In the genomic region with DNA sequence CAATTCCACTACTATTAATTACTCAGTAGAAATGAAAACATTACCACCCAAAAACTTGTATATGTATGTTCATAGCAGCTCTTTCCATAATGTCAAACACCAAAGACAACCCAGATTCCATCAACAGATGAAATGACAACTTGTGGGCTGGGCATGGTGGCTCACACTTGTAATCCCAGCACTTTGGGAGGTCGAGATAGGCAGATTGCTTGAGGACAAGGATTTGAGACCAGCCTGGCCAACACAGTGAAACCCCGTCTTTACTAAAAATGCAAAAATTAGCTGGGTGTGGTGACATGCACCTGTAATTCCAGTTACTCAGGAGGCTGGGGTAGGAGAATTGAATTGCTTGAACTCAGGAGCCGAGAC, we compare ENCODE assay signal across 16 cellular contexts. TPM values are rescaled to one million over a fixed set of nuclear protein-coding genes. Genes with fewer than 3 reads are reported as not detected.
A peak's percentile ranks its signal among the peaks of the same experiment; 100 is the strongest.
DNase-seq lines count a peak whose midpoint lies in the region; ATAC-seq and TF ChIP-seq lines count a peak whose summit lies in the region.
"Had no signal": no experiment of that assay in that cellular context is flagged by ENCODE, and none has a peak within 500 bp of the region (broad histone marks: within the 10 kb centered on the region; RNA-seq: fewer than 3 reads in every experiment).

No MANE protein-coding gene starts in this region.

- CTCF ChIA-PET in RWPE1 (lab: Yijun Ruan, JAX) = no interaction called here

- H3K27me3 Mint-ChIP-seq in activated T-cell treated with anti-CD3 and anti-CD28 coated beads, Interleukin-2, amount 50 U/mL, for 24 hours = no peaks in the 10 kb centered on the region
- no peaks in the 10 kb centered on the region for H3K27me3 Mint-ChIP-seq in activated T-cell treated with anti-CD3 and anti-CD28 coated beads, Interleukin-2, amount 50 U/mL, for 4 hours (ENCODE audit: low read depth)
- peaks cover 0 to 2% (median 0%) of the 10 kb centered on the region in 3 donors for H3K27me3 Mint-ChIP-seq in immature natural killer cell (ENCODE audit: low read depth in 3 of 3)

- WGBS in psoas muscle, 3 donors = 95 to 100% (median 97%) methylated on average over 3 of the region's 3 CpGs

- H3K4me3 ChIP-seq in fibroblast of pulmonary artery (replicated peaks; ENCODE audit: low read depth, low read length) (no peak overlapping the region), psoas muscle (no peak overlapping the region)
- H3K4me3 ChIP-seq: A549, gastroesophageal sphincter, skin epidermis had no signal

- no peak overlapping the region for H3K4me3 Mint-ChIP-seq in activated T-cell treated with anti-CD3 and anti-CD28 coated beads, Interleukin-2, amount 50 U/mL, for 24 hours
- no peak overlapping the region for H3K4me3 Mint-ChIP-seq in activated T-cell treated with anti-CD3 and anti-CD28 coated beads, Interleukin-2, amount 50 U/mL, for 4 hours
- H3K4me3 Mint-ChIP-seq in stimulated activated effector memory CD8-positive, alpha-beta T cell treated with anti-CD3 and anti-CD28 coated beads, Interleukin-12 subunit alpha, Interleukin-12 subunit beta, amount 100 ng/mL, for 72 hours = no peak overlapping the region
- no peak overlapping the region for H3K4me3 Mint-ChIP-seq in immature natural killer cell

- peaks cover 13% of the 10 kb centered on the region for H3K4me1 ChIP-seq in psoas muscle

- POLR2A ChIA-PET in RWPE1 (lab: Yijun Ruan, JAX; ENCODE audit: low non-redundant PET) = no interaction called here

- H3K4me1 Mint-ChIP-seq in activated T-cell treated with anti-CD3 and anti-CD28 coated beads, Interleukin-2, amount 50 U/mL, for 24 hours (ENCODE audit: low read depth) = peaks cover 49% of the 10 kb centered on the region
- H3K4me1 Mint-ChIP-seq in activated T-cell treated with anti-CD3 and anti-CD28 coated beads, Interleukin-2, amount 50 U/mL, for 4 hours (ENCODE audit: low read depth) = peaks cover 40% of the 10 kb centered on the region
- H3K4me1 Mint-ChIP-seq in stimulated activated effector memory CD8-positive, alpha-beta T cell treated with anti-CD3 and anti-CD28 coated beads, Interleukin-12 subunit alpha, Interleukin-12 subunit beta, amount 100 ng/mL, for 72 hours = peaks cover 47% of the 10 kb centered on the region
- peaks cover 44 to 67% of the 10 kb centered on the region in 2 donors for H3K4me1 Mint-ChIP-seq in immature natural killer cell

- H3K36me3 Mint-ChIP-seq in activated T-cell treated with anti-CD3 and anti-CD28 coated beads, Interleukin-2, amount 50 U/mL, for 24 hours (ENCODE audit: low read depth) = peaks cover 58% of the 10 kb centered on the region
- peaks cover 23% of the 10 kb centered on the region for H3K36me3 Mint-ChIP-seq in activated T-cell treated with anti-CD3 and anti-CD28 coated beads, Interleukin-2, amount 50 U/mL, for 4 hours (ENCODE audit: insufficient read depth)
- H3K36me3 Mint-ChIP-seq in stimulated activated effector memory CD8-positive, alpha-beta T cell treated with anti-CD3 and anti-CD28 coated beads, Interleukin-12 subunit alpha, Interleukin-12 subunit beta, amount 100 ng/mL, for 72 hours = peaks cover 13% of the 10 kb centered on the region
- H3K36me3 Mint-ChIP-seq in immature natural killer cell = peaks cover 0 to 7% (median 6%) of the 10 kb centered on the region in 3 donors

- DNase-seq in activated T-cell treated with anti-CD3 and anti-CD28 coated beads, Interleukin-2, amount 50 U/mL, for 24 hours = no peak
- no peak for DNase-seq in activated T-cell treated with anti-CD3 and anti-CD28 coated beads, Interleukin-2, amount 50 U/mL, for 4 hours
- DNase-seq in RWPE1 (ENCODE audit: low spot score) (no peak), fibroblast of pulmonary artery (ENCODE audit: low read depth) (peak; percentile 31), immature natural killer cell (no peak), psoas muscle (no peak)
- no peak for DNase-seq in stimulated activated effector memory CD8-positive, alpha-beta T cell treated with anti-CD3 and anti-CD28 coated beads, Interleukin-12 subunit alpha, Interleukin-12 subunit beta, amount 100 ng/mL, for 72 hours (ENCODE audit: low spot score in 2 of 2)
- DNase-seq: Calu3, GOT3, NCI-H2171, substantia nigra had no signal

- TF ChIP-seq CTCF in RWPE1 (conservative IDR thresholded peaks at IDR 0.05; ENCODE audit: low read depth) = no peak
- no peak for TF ChIP-seq CTCF in fibroblast of pulmonary artery (IDR thresholded peaks at IDR 0.05; ENCODE audit: low read length, missing control alignments)
- no peak for TF ChIP-seq CTCF in psoas muscle (IDR thresholded peaks at IDR 0.05)

- H3K9me3 Mint-ChIP-seq in activated T-cell treated with anti-CD3 and anti-CD28 coated beads, Interleukin-2, amount 50 U/mL, for 24 hours = peaks cover 3% of the 10 kb centered on the region
- peaks cover 6% of the 10 kb centered on the region for H3K9me3 Mint-ChIP-seq in activated T-cell treated with anti-CD3 and anti-CD28 coated beads, Interleukin-2, amount 50 U/mL, for 4 hours
- no peaks in the 10 kb centered on the region for H3K9me3 Mint-ChIP-seq in stimulated activated effector memory CD8-positive, alpha-beta T cell treated with anti-CD3 and anti-CD28 coated beads, Interleukin-12 subunit alpha, Interleukin-12 subunit beta, amount 100 ng/mL, for 72 hours
- H3K9me3 Mint-ChIP-seq in immature natural killer cell = peaks cover 0 to 2% (median 0%) of the 10 kb centered on the region in 6 donors

- no peak for ATAC-seq in activated T-cell treated with anti-CD3 and anti-CD28 coated beads, Interleukin-2, amount 50 U/mL, for 4 hours
- ATAC-seq in stimulated activated effector memory CD8-positive, alpha-beta T cell treated with anti-CD3 and anti-CD28 coated beads, Interleukin-12 subunit alpha, Interleukin-12 subunit beta, amount 100 ng/mL, for 72 hours = no peak
- ATAC-seq in GM18909 (IDR thresholded peaks at IDR 0.05; ENCODE audit: poor library complexity, unreplicated experiment) (no peak), psoas muscle (no peak)

- peak overlapping the region; percentile 22; the same call in 1 of the 2 replicates for H3K27ac ChIP-seq in RWPE1
- no peak overlapping the region for H3K27ac ChIP-seq in psoas muscle
- H3K27ac ChIP-seq: A549, VCaP had no signal

- no peaks in the 10 kb centered on the region for H3K27me3 ChIP-seq in psoas muscle (ENCODE audit: insufficient read depth in 3 of 3, low read length in 2 of 3)
- H3K27me3 ChIP-seq: gastroesophageal sphincter had no signal

- intact Hi-C loops in psoas muscle (cut with DNase I) = no loop called here

- peak overlapping the region; percentile 24 for H3K27ac Mint-ChIP-seq in activated T-cell treated with anti-CD3 and anti-CD28 coated beads, Interleukin-2, amount 50 U/mL, for 24 hours
- H3K27ac Mint-ChIP-seq in stimulated activated effector memory CD8-positive, alpha-beta T cell treated with anti-CD3 and anti-CD28 coated beads, Interleukin-12 subunit alpha, Interleukin-12 subunit beta, amount 100 ng/mL, for 72 hours = peak overlapping the region; percentile 76
- peak overlapping the region in 1 of 6 donors; percentile 22 for H3K27ac Mint-ChIP-seq in immature natural killer cell

- no peaks in the 10 kb centered on the region for H3K9me3 ChIP-seq in psoas muscle
- H3K9me3 ChIP-seq: gastroesophageal sphincter had no signal

- H3K36me3 ChIP-seq in psoas muscle (ENCODE audit: insufficient read depth in 1 of 2, low read depth in 1 of 2) = no peaks in the 10 kb centered on the region
- H3K36me3 ChIP-seq: gastroesophageal sphincter had no signal

RNA-seq across cellular contexts. Expression of gene UIMC1, which starts 11.5 kb away (rescaled TPM):
- total RNA-seq in activated T-cell treated with anti-CD3 and anti-CD28 coated beads, Interleukin-2, amount 50 U/mL, for 4 hours = 10 to 100 TPM; 51.7 to 64.2 (median 57.1) TPM
- polyA plus RNA-seq in immature natural killer cell (10 to 100 TPM; 12.8 to 21.5 (median 14.9) TPM), psoas muscle (10 to 100 TPM; 15.4 to 26.1 (median 18.8) TPM)
- 10 to 100 TPM; 12.7 to 40.0 (median 33.5) TPM for total RNA-seq in psoas muscle

RNA-seq across cellular contexts. Expression of gene ZNF346, which starts 27.4 kb away (rescaled TPM):
- 10 to 100 TPM; 18.7 to 21.7 (median 21.3) TPM for total RNA-seq in activated T-cell treated with anti-CD3 and anti-CD28 coated beads, Interleukin-2, amount 50 U/mL, for 4 hours
- polyA plus RNA-seq in immature natural killer cell (10 to 100 TPM in 2 of 3 donors, 1 to 10 TPM in 1; 8.8 to 21.5 (median 10.6) TPM), psoas muscle (1 to 10 TPM; 4.8 to 8.3 (median 5.4) TPM)
- 1 to 10 TPM; 3.5 to 7.9 (median 6.8) TPM for total RNA-seq in psoas muscle
